ENCODE assay signal across 8 cellular contexts in genomic region chr18:67516432-67517223, GRCh38. TPM values are rescaled to one million over a fixed set of nuclear protein-coding genes. Genes with fewer than 3 reads are reported as not detected.
DNase-seq lines count a peak whose midpoint lies in the region; ATAC-seq and TF ChIP-seq lines count a peak whose summit lies in the region.

DSEL (minus strand) TSS chr18:67516720; CDS start chr18:67514608, 2,112 bp downstream.

- peak within 1 kb of the TSS; percentile 45 for H3K27ac Mint-ChIP-seq in Caco-2 (ENCODE audit: unreplicated experiment)

- peak within 1 kb of the TSS; percentile 87 for H3K4me3 Mint-ChIP-seq in Caco-2 (ENCODE audit: unreplicated experiment)

- peaks cover 10% of the 10 kb centered on the region; the same call in 1 of the 2 replicates for H4K20me1 ChIP-seq in PC-3 (ENCODE audit: low read length)

- peak within 1 kb of the TSS; percentile 56 for H3K27ac ChIP-seq in HUES48 (ENCODE audit: low read depth, low read length)
- peak within 1 kb of the TSS; percentile 42 for H3K27ac ChIP-seq in PC-3 (ENCODE audit: low read length)
- peak within 1 kb of the TSS; percentile 78 to 92 (median 89) for H3K27ac ChIP-seq in esophagus squamous epithelium
- peak within 1 kb of the TSS; percentile 73 for H3K27ac ChIP-seq in muscle layer of duodenum (ENCODE audit: low read length)

- H2AFZ ChIP-seq in PC-3 (ENCODE audit: low read length), result peak within 1 kb of the TSS; percentile 98

- H3K9ac ChIP-seq in HUES48 (ENCODE audit: low read depth, low read length) (peak within 1 kb of the TSS; percentile 66), PC-3 (ENCODE audit: low read length) (peak within 1 kb of the TSS; percentile 88)

- DNase-seq in Caco-2, result peak; percentile 88 to 90
- DNase-seq in PC-3, result peak; percentile 89
- DNase-seq in activated T-helper 1 cell treated with Interleukin-2 at 50 U/mL for 16 hours (ENCODE audit: low read depth), result peak; percentile 97
- peak; percentile 74 for DNase-seq in esophagus squamous epithelium (lab: John Stamatoyannopoulos, UW)
- DNase-seq in stimulated activated CD8-positive, alpha-beta memory T cell treated with anti-CD3 and anti-CD28 coated beads, Interleukin-4, amount 100 ng/mL, for 48 hours, result peak; percentile 99

- CTCF ChIA-PET in Caco-2 (lab: Charles Lee) (interaction anchor here (0.6 to 1.1 kb wide), 6 partner anchors 9 to 1248 kb away, joined by 3 to 9 read pairs (median 4); no protein-coding TSS in a partner anchor), PC-3 (lab: Charles Lee) (interaction anchor here (0.6 to 1.5 kb wide), 7 partner anchors 52 to 1144 kb away, joined by 3 to 8 read pairs (median 5); no protein-coding TSS in a partner anchor)

- intact Hi-C loops in Caco-2 (cut with micrococcal nuclease; ENCODE audit: unreplicated experiment), result loop anchor here (1.0 to 5.0 kb wide), 4 partner anchors 194 to 1144 kb away; no protein-coding TSS in a partner anchor
- intact Hi-C loops in PC-3 (cut with micrococcal nuclease), result loop anchor here (1.0 to 10.0 kb wide), 11 partner anchors 81 to 1216 kb away; no protein-coding TSS in a partner anchor
- intact Hi-C loops in esophagus squamous epithelium (cut with DNase I), result no loop called here

- 0 to 2% methylated on average over 10 to 23 of the region's 92 CpGs for WGBS in esophagus squamous epithelium, 2 donors

- H3F3A ChIP-seq in PC-3 (ENCODE audit: low read length, unreplicated experiment), result no peaks in the 10 kb centered on the region

- H3K4me2 ChIP-seq in PC-3 (ENCODE audit: low read length), result peak within 1 kb of the TSS; percentile 97

- ATAC-seq in GM21447 (IDR thresholded peaks at IDR 0.05; ENCODE audit: unreplicated experiment) (peak; percentile 90), PC-3 (peak; percentile 84)

- H3K4me1 ChIP-seq in Caco-2 (no peaks in the 10 kb centered on the region), HUES48 (ENCODE audit: control insufficient read depth, insufficient read depth, low read length) (peaks cover 15% of the 10 kb centered on the region), PC-3 (ENCODE audit: insufficient read depth, low read length) (peaks cover 26% of the 10 kb centered on the region), esophagus squamous epithelium (peaks cover 4 to 49% (median 7%) of the 10 kb centered on the region in 3 donors), muscle layer of duodenum (ENCODE audit: control insufficient read depth in 1 of 2, insufficient read depth in 2 of 2, low read length in 2 of 2) (peaks cover 9 to 25% of the 10 kb centered on the region in 2 donors)

- no peaks in the 10 kb centered on the region for H3K36me3 ChIP-seq in Caco-2 (ENCODE audit: control insufficient read depth, insufficient read depth, low read length)
- peaks cover 12% of the 10 kb centered on the region for H3K36me3 ChIP-seq in HUES48 (ENCODE audit: control insufficient read depth, insufficient read depth, low read length)
- peaks cover 23% of the 10 kb centered on the region for H3K36me3 ChIP-seq in PC-3 (ENCODE audit: low read depth, low read length)
- no peaks in the 10 kb centered on the region for H3K36me3 ChIP-seq in esophagus squamous epithelium
- H3K36me3 ChIP-seq in muscle layer of duodenum (ENCODE audit: control insufficient read depth in 1 of 2, insufficient read depth in 2 of 2, low read length in 2 of 2), result peaks cover 0 to 3% of the 10 kb centered on the region in 2 donors

- POLR2A ChIA-PET in Caco-2 (lab: Charles Lee), result no interaction called here
- POLR2A ChIA-PET in PC-3 (lab: Charles Lee; ENCODE audit: unreplicated experiment), result interaction anchor here (0.6 to 0.7 kb wide), 5 partner anchors 135 to 1096 kb away, joined by 3 to 19 read pairs (median 6); no protein-coding TSS in a partner anchor

- H3K4me1 Mint-ChIP-seq in Caco-2 (ENCODE audit: low read depth, unreplicated experiment), result peaks cover 5% of the 10 kb centered on the region

- no peaks in the 10 kb centered on the region for H3K36me3 Mint-ChIP-seq in Caco-2 (ENCODE audit: insufficient read depth, unreplicated experiment)

- no peaks in the 10 kb centered on the region for H3K9me3 Mint-ChIP-seq in Caco-2 (ENCODE audit: unreplicated experiment)

- peak within 1 kb of the TSS; percentile 51 for H3K4me3 ChIP-seq in Caco-2 (ENCODE audit: low read depth, low read length)
- peak within 1 kb of the TSS; percentile 91 for H3K4me3 ChIP-seq in HUES48 (ENCODE audit: low read depth, low read length)
- H3K4me3 ChIP-seq in PC-3 (ENCODE audit: low read length), result peak within 1 kb of the TSS; percentile 99
- H3K4me3 ChIP-seq in esophagus squamous epithelium, result peak within 1 kb of the TSS; percentile 79 to 91 (median 87)
- peak within 1 kb of the TSS; percentile 74 to 92 for H3K4me3 ChIP-seq in muscle layer of duodenum (ENCODE audit: low read depth in 1 of 2, low read length in 2 of 2)

- peak in 2 of 4 donors; percentile 23 to 39 for TF ChIP-seq POLR2A in esophagus squamous epithelium (IDR thresholded peaks at IDR 0.05)

- H3K9me3 ChIP-seq in Caco-2 (no peaks in the 10 kb centered on the region), HUES48 (ENCODE audit: control insufficient read depth, insufficient read depth, low read length) (no peaks in the 10 kb centered on the region), PC-3 (ENCODE audit: low read length) (no peaks in the 10 kb centered on the region), esophagus squamous epithelium (no peaks in the 10 kb centered on the region), muscle layer of duodenum (ENCODE audit: control insufficient read depth in 1 of 2, low read length in 2 of 2) (no peaks in the 10 kb centered on the region)

- H3K27me3 Mint-ChIP-seq in Caco-2 (ENCODE audit: insufficient read depth, unreplicated experiment), result no peaks in the 10 kb centered on the region

- TF ChIP-seq CTCF in Caco-2 (IDR thresholded peaks at IDR 0.05; ENCODE audit: insufficient read depth in 1 of 2, low read depth in 1 of 2, low read length in 1 of 2, severe bottlenecking in 1 of 2, unreplicated experiment in 1 of 2) (no peak), PC-3 (conservative IDR thresholded peaks at IDR 0.05; ENCODE audit: low read depth, low read length) (no peak), esophagus squamous epithelium (IDR thresholded peaks at IDR 0.05) (no peak)

- no peaks in the 10 kb centered on the region for H3K9me2 ChIP-seq in PC-3 (replicated peaks; ENCODE audit: low read length)

- no peaks in the 10 kb centered on the region for H3K27me3 ChIP-seq in Caco-2 (replicated peaks; ENCODE audit: control insufficient read depth, insufficient read depth, low read length)
- peaks cover 5% of the 10 kb centered on the region; the same call in 1 of the 2 replicates for H3K27me3 ChIP-seq in HUES48 (ENCODE audit: control insufficient read depth, insufficient read depth, low read length)
- H3K27me3 ChIP-seq in PC-3 (ENCODE audit: low read length), result no peaks in the 10 kb centered on the region
- H3K27me3 ChIP-seq in esophagus squamous epithelium, result no peaks in the 10 kb centered on the region
- H3K27me3 ChIP-seq in muscle layer of duodenum (ENCODE audit: low read depth, low read length), result no peaks in the 10 kb centered on the region

- BruUV-seq in Caco-2 (replicated peaks; lab: Mats Ljungman, UMichigan) (no TSS peak), PC-3 (replicated peaks; lab: Mats Ljungman, UMichigan) (no TSS peak)

- H3K79me2 ChIP-seq in PC-3 (ENCODE audit: low read length), result peaks cover 46% of the 10 kb centered on the region

RNA-seq across cellular contexts. Expression of gene DSEL, which starts in this region (rescaled TPM):
- 0.16 and 0.18 TPM in 2 replicates for total RNA-seq in Caco-2 (2022)
- total RNA-seq in PC-3 (2014; rRNA removed), result 17.2 and 19.0 TPM in 2 replicates
- 1 to 10 TPM in 2 of 4 donors, under 1 TPM in 2; 0.45 to 5.7 (median 1.5) TPM for total RNA-seq in esophagus squamous epithelium

Comparison
In these comparisons a context has a peak if more than half of its experiments do, and no peak if none do; other contexts are left out.
1. Peak in every context shown above with its lines: DNase-seq, ATAC-seq, H3K4me3 ChIP-seq and H3K27ac ChIP-seq.
2. Peak in DNase-seq and H3K4me3 ChIP-seq in Caco-2; RNA of the gene not detected or under 1 TPM.